22 cellular contexts compared by ENCODE assay signal in the genomic region with DNA sequence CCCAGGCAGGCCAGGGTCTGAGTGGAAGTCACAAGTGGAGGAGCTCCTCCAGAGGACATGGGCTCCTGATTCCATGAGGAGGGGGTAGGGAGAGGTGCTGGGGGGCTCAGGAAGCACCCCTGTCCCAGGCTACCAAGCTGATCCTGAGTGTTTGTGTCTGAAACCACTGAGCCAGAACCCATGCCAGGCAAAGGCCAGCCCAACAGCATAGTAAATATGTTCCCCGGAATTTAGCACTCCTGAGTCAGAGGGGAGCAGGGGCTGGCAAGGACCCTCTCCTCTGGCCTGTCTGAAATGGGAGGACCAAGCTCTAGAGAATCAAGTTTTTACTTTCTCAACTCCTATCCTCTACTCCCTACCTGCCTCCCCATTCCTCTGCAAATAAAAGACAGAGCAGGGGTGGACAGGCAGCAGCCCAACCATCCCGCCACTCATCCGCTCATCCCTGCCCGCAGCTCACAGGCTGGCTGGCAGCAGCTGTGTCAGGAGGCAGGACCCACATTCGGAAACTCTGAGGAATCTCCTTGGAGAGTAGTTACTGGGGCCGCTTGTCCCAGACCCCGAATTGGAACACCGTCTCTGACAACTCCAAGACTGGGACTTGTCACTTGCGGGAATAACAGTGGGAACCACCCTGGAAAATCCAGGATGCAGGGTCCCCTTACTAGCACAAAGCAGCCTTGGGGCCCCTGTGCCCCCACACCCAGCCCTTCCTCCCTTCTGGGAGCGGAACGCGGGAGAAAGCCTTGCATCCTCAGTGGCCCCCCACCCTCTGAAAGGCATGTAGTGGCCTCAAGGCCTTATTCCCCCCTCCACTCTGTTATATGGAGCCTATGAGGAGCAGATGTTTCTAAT.
DNase-seq lines count a peak whose midpoint lies in the region; ATAC-seq, FAIRE-seq and TF ChIP-seq lines count a peak whose summit lies in the region.
"Had no signal": no experiment of that assay in that cellular context is flagged by ENCODE, and none has a peak within 500 bp of the region (broad histone marks: within the 10 kb centered on the region; RNA-seq: fewer than 3 reads in every experiment).

No MANE protein-coding gene starts in this region.

- TF ChIP-seq POLR2A in A549 (IDR thresholded peaks at IDR 0.05; ENCODE audit: low read length), result no peak

- POLR2A ChIA-PET in A549 (lab: Yijun Ruan, JAX), result no interaction called here

- no peaks in the 10 kb centered on the region for H3K36me3 ChIP-seq in Karpas-422 (ENCODE audit: insufficient read depth, low read length)
- H3K36me3 ChIP-seq in neuron (ENCODE audit: insufficient read depth, low read length), result no peaks in the 10 kb centered on the region
- H3K36me3 ChIP-seq: gastroesophageal sphincter, HAP-1 had no signal

- CTCF ChIA-PET in A549 (lab: Yijun Ruan, JAX), result interaction anchor here (0.6 to 1.2 kb wide), 4 partner anchors 95 to 136 kb away, joined by 3 to 4 read pairs (median 4); no protein-coding TSS in a partner anchor

- H3K4me3 ChIP-seq in A549 (no peak overlapping the region), Karpas-422 (ENCODE audit: low read length) (no peak overlapping the region; the same call in 1 of the 2 replicates), neuron (ENCODE audit: low read length) (peak overlapping the region; percentile 5)
- H3K4me3 ChIP-seq: gastroesophageal sphincter, HAP-1 had no signal

- H2AFZ ChIP-seq in Karpas-422 (ENCODE audit: low read length), result no peak overlapping the region
- H2AFZ ChIP-seq in neuron (ENCODE audit: low read depth, low read length), result no peak overlapping the region

- whole genome bisulfite sequencing in A549 (ENCODE audit: missing lambda C conversion rate), result 87% methylated on average over 12 of the region's 12 CpGs

- H3K9me2 ChIP-seq in Karpas-422 (replicated peaks; ENCODE audit: insufficient read depth, low read length), result no peaks in the 10 kb centered on the region

- TF ChIP-seq EP300 in A549 (IDR thresholded peaks at IDR 0.05), result no peak

- DNase-seq in A549 (ENCODE audit: low read depth in 1 of 2, low spot score in 1 of 2) (no peak), Karpas-422 (no peak), epithelial cell of prostate (ENCODE audit: low read depth, low spot score) (no peak), NCI-H748 (lab: John Stamatoyannopoulos, UW; ENCODE audit: unreplicated experiment) (no peak), epidermal melanocyte (ENCODE audit: insufficient read length, low spot score) (no peak), NCI-H2196 (lab: John Stamatoyannopoulos, UW; ENCODE audit: unreplicated experiment) (no peak), SW480 (ENCODE audit: low spot score) (no peak)
- DNase-seq: activated CD4-positive, alpha-beta T cell treated with anti-CD3 and anti-CD28 coated beads, Interleukin-2, amount 10 ng/mL, durations not matched to agents 7 days and 5 days; activated naive CD8-positive, alpha-beta T cell treated with anti-CD3 and anti-CD28 coated beads, Interleukin-2, amount 50 U/mL, for 24 hours; activated T-cell treated with anti-CD3 and anti-CD28 coated beads, Interleukin-2, amount 50 U/mL, for 1 hour; central memory CD4-positive, alpha-beta T cell; NCI-H1092 treated with DMSO at 0.1 percent for 48 hours; NCI-H2171 treated with DMSO at 0.1 percent for 48 hours; NK-92 treated with Interleukin-12 subunit alpha and Interleukin-12 subunit beta, amount 100 ng/mL, for 24 hours; SHP77; small intestine; T-helper 9 cell had no signal

- peak overlapping the region; percentile 62 for H3K9ac ChIP-seq in Karpas-422 (ENCODE audit: low read length)

- no peak for TF ChIP-seq RAD21 in A549 (conservative IDR thresholded peaks at IDR 0.05 in 1 of 2, IDR thresholded peaks at IDR 0.05 in 1 of 2)

- no peak for TF ChIP-seq CTCF in A549 (IDR thresholded peaks at IDR 0.05)

- H3K79me2 ChIP-seq in Karpas-422 (ENCODE audit: low read length), result no peaks in the 10 kb centered on the region

- H3K4me2 ChIP-seq in A549 (no peak overlapping the region), Karpas-422 (ENCODE audit: low read depth, low read length, poor library complexity, severe bottlenecking) (peak overlapping the region; percentile 41)

- no peaks in the 10 kb centered on the region for H4K20me1 ChIP-seq in Karpas-422 (ENCODE audit: insufficient read depth, low read depth, low read length)

- H3K4me1 ChIP-seq in A549 (peaks cover 56% of the 10 kb centered on the region), Karpas-422 (ENCODE audit: low read length) (peaks cover 50% of the 10 kb centered on the region), neuron (ENCODE audit: insufficient read depth, low read length) (peaks cover 47% of the 10 kb centered on the region)
- H3K4me1 ChIP-seq: HAP-1 had no signal

- H3K9me3 ChIP-seq in A549 (peaks cover 6% of the 10 kb centered on the region; the same call in 1 of the 3 replicates), Karpas-422 (ENCODE audit: low read length) (no peaks in the 10 kb centered on the region), neuron (ENCODE audit: low read length) (peaks cover 2% of the 10 kb centered on the region)
- H3K9me3 ChIP-seq: gastroesophageal sphincter, HAP-1 had no signal

- H3K27ac ChIP-seq in A549, result peak overlapping the region; percentile 86 to 94
- peak overlapping the region; percentile 87 for H3K27ac ChIP-seq in Karpas-422 (ENCODE audit: low read length)
- peak overlapping the region; percentile 18 for H3K27ac ChIP-seq in epithelial cell of prostate

- H3K27me3 ChIP-seq in Karpas-422 (ENCODE audit: low read length) (no peaks in the 10 kb centered on the region), neuron (ENCODE audit: insufficient read depth, low read length) (no peaks in the 10 kb centered on the region)
- H3K27me3 ChIP-seq: gastroesophageal sphincter had no signal

- no peak for FAIRE-seq in A549 (lab: Jason Lieb, UNC)
- FAIRE-seq: endothelial cell of umbilical vein, small intestine had no signal

- ATAC-seq in A549, result no peak
- ATAC-seq: activated naive CD8-positive, alpha-beta T cell treated with anti-CD3 and anti-CD28 coated beads, Interleukin-2, amount 50 U/mL, for 24 hours; gastroesophageal sphincter; stimulated activated effector memory CD8-positive, alpha-beta T cell treated with anti-CD3 and anti-CD28 coated beads, Interleukin-12 subunit alpha, Interleukin-12 subunit beta, amount 100 ng/mL, for 72 hours had no signal

TF ChIP-seq in A549, 52 proteins besides CTCF, POLR2A, EP300 and RAD21:
- TF ChIP-seq KDM5A (IDR thresholded peaks at IDR 0.05) (no peak), CHD4 (IDR thresholded peaks at IDR 0.05; ENCODE audit: borderline replicate concordance) (no peak), HOXA7 (CRISPR knock-in tag; IDR thresholded peaks at IDR 0.05) (no peak), CEBPB (IDR thresholded peaks at IDR 0.05) (no peak)

Comparison
In these comparisons a context has a peak if more than half of its experiments do, and no peak if none do; other contexts are left out.
1. H3K27ac ChIP-seq: peak in every context shown above with its lines; median percentile 90 in A549; 87 in Karpas-422; 18 in epithelial cell of prostate.